21 cellular contexts compared by ENCODE assay signal in genomic region chr14:54048311-54048710, GRCh38.
A peak's percentile ranks its signal among the peaks of the same experiment; 100 is the strongest.
DNase-seq lines count a peak whose midpoint lies in the region; ATAC-seq, FAIRE-seq and TF ChIP-seq lines count a peak whose summit lies in the region.
"Had no signal": no experiment of that assay in that cellular context is flagged by ENCODE, and none has a peak within 500 bp of the region (broad histone marks: within the 10 kb centered on the region; RNA-seq: fewer than 3 reads in every experiment).

No MANE protein-coding gene starts in this region.

- H3K9me3 ChIP-seq in HepG2 (ENCODE audit: low read length) (no peaks in the 10 kb centered on the region), right lobe of liver (no peaks in the 10 kb centered on the region), K562 (replicated peaks; ENCODE audit: control insufficient read depth, insufficient read depth, low read depth, low read length) (no peaks in the 10 kb centered on the region), upper lobe of left lung (no peaks in the 10 kb centered on the region), thyroid gland (no peaks in the 10 kb centered on the region)
- H3K9me3 ChIP-seq: BE2C, SJSA1 had no signal

- intact Hi-C loops in HepG2 (cut with micrococcal nuclease; ENCODE audit: unreplicated experiment) = loop anchor here (1.0 to 5.0 kb wide), 5 partner anchors 60 to 511 kb away; partner anchors contain the start of gene BMP4
- intact Hi-C loops in right lobe of liver (cut with DNase I) = no loop called here
- intact Hi-C loops in K562 (cut with micrococcal nuclease) = no loop called here
- intact Hi-C loops in thyroid gland (cut with DNase I) = no loop called here

- no peaks in the 10 kb centered on the region for H3K9me1 ChIP-seq in K562 (ENCODE audit: control insufficient read depth, insufficient read depth, low read length)

- H2AFZ ChIP-seq in HepG2 (ENCODE audit: low read length) = no peak overlapping the region
- no peak overlapping the region for H2AFZ ChIP-seq in K562 (ENCODE audit: low read depth, low read length)

- peak overlapping the region; percentile 64 for H3K4me2 ChIP-seq in HepG2 (ENCODE audit: low read depth, low read length)
- H3K4me2 ChIP-seq in K562 (ENCODE audit: insufficient read depth, low read length) = no peak overlapping the region

- H4K20me1 ChIP-seq in HepG2 (ENCODE audit: insufficient read depth, low read length) (no peaks in the 10 kb centered on the region), K562 (replicated peaks; ENCODE audit: control insufficient read depth, insufficient read depth, low read length) (no peaks in the 10 kb centered on the region)

- H3K36me3 ChIP-seq in HepG2 (replicated peaks in 1 of 2; ENCODE audit: control insufficient read depth in 1 of 2, insufficient read depth in 2 of 2, low read length in 2 of 2) (no peaks in the 10 kb centered on the region), right lobe of liver (no peaks in the 10 kb centered on the region), K562 (ENCODE audit: control insufficient read depth, insufficient read depth, low read length) (no peaks in the 10 kb centered on the region), upper lobe of left lung (no peaks in the 10 kb centered on the region), thyroid gland (no peaks in the 10 kb centered on the region)
- H3K36me3 ChIP-seq: BE2C, SJSA1 had no signal

- H3K4me3 ChIP-seq in HepG2 (replicated peaks in 1 of 3; ENCODE audit: insufficient read depth in 1 of 3, low read depth in 2 of 3, low read length in 3 of 3) (no peak overlapping the region; a peak in 1 of 6 replicates), right lobe of liver (no peak overlapping the region), K562 (no peak overlapping the region), upper lobe of left lung (no peak overlapping the region), thyroid gland (replicated peaks in 1 of 3) (no peak overlapping the region)
- H3K4me3 ChIP-seq: SJSA1 had no signal

- H3K9ac ChIP-seq in HepG2 (ENCODE audit: insufficient read depth, low read depth, low read length) = peak overlapping the region; percentile 33; the same call in 1 of the 2 replicates
- no peak overlapping the region for H3K9ac ChIP-seq in K562 (ENCODE audit: insufficient read depth in 1 of 2, low read depth in 2 of 2, low read length in 2 of 2)

- peak; percentile 63 for ATAC-seq in HepG2
- ATAC-seq in right lobe of liver = no peak
- no peak for ATAC-seq in K562
- no peak for ATAC-seq in upper lobe of left lung (ENCODE audit: low FRiP score in 2 of 2)
- ATAC-seq in HG02870 (IDR thresholded peaks at IDR 0.05; ENCODE audit: unreplicated experiment) = no peak

- TF ChIP-seq POLR2A in HepG2 (IDR thresholded peaks at IDR 0.05; ENCODE audit: insufficient read depth in 1 of 2, low read depth in 2 of 2, low read length in 2 of 2) (no peak), right lobe of liver (IDR thresholded peaks at IDR 0.05) (no peak), K562 (conservative IDR thresholded peaks at IDR 0.05) (no peak), upper lobe of left lung (IDR thresholded peaks at IDR 0.05) (no peak), thyroid gland (IDR thresholded peaks at IDR 0.05) (no peak)

- FAIRE-seq in HepG2 (lab: Jason Lieb, UNC) (no peak), K562 (lab: Jason Lieb, UNC) (no peak)
- FAIRE-seq: GM12891, H1 had no signal

- H3K27ac ChIP-seq in HepG2 (ENCODE audit: extremely low read length, insufficient read depth, low read length) = peak overlapping the region; percentile 79
- H3K27ac ChIP-seq in right lobe of liver = no peak overlapping the region
- no peak overlapping the region for H3K27ac ChIP-seq in K562 (ENCODE audit: extremely low read depth, low read depth, low read length)
- H3K27ac ChIP-seq in upper lobe of left lung = no peak overlapping the region
- H3K27ac ChIP-seq in thyroid gland = no peak overlapping the region
- H3K27ac ChIP-seq: 22Rv1, SJSA1 had no signal

- in situ Hi-C loops in HepG2 (cut with HindIII; ENCODE audit: extremely low pct_ligation_motif_present, low pct_unique_long_range_greater_than_20kb) = no loop called here
- in situ Hi-C loops in K562 (cut with MboI) = no loop called here

- TF ChIP-seq RAD21 in HepG2 (CRISPR knock-in tag; IDR thresholded peaks at IDR 0.05) (no peak), K562 (CRISPR knock-in tag; conservative IDR thresholded peaks at IDR 0.05 in 1 of 2, IDR thresholded peaks at IDR 0.05 in 1 of 2) (no peak)

- H3K79me2 ChIP-seq in HepG2 (ENCODE audit: insufficient read depth, low read length) (no peaks in the 10 kb centered on the region), K562 (ENCODE audit: control insufficient read depth, insufficient read depth, low read length) (no peaks in the 10 kb centered on the region)

- H3K4me1 ChIP-seq in HepG2 (ENCODE audit: insufficient read depth, low read length) (peaks cover 63% of the 10 kb centered on the region), right lobe of liver (no peaks in the 10 kb centered on the region), K562 (replicated peaks in 1 of 2; ENCODE audit: control insufficient read depth in 2 of 2, insufficient read depth in 2 of 2, low read length in 2 of 2) (no peaks in the 10 kb centered on the region), upper lobe of left lung (peaks cover 0 to 10% (median 3%) of the 10 kb centered on the region in 4 donors), thyroid gland (peaks cover 11 to 15% of the 10 kb centered on the region in 2 donors)
- H3K4me1 ChIP-seq: BE2C, SJSA1 had no signal

- POLR2A ChIA-PET in HepG2 (lab: Yijun Ruan, JAX) = interaction anchor here (0.7 to 2.6 kb wide), 16 partner anchors 59 to 449 kb away, joined by 3 to 26 read pairs (median 4); partner anchors contain the start of gene BMP4
- POLR2A ChIA-PET in K562 (lab: Yijun Ruan, JAX) = no interaction called here

- DNase-seq in HepG2 (ENCODE audit: low spot score) (peak; percentile 15), right lobe of liver (no peak), NOMO-1 treated with dmso at 0.1 percent for 144 hours (lab: John Stamatoyannopoulos, UW; ENCODE audit: unreplicated experiment) (peak; percentile 92), K562 (ENCODE audit: extremely low read depth in 1 of 4, low spot score in 3 of 4) (no peak), upper lobe of left lung (peak; percentile 20 to 36), dedifferentiated amniotic fluid mesenchymal stem cell (ENCODE audit: extremely low spot score) (no peak), thyroid gland (no peak)
- DNase-seq: BE2C; CD8-positive, alpha-beta memory T cell; DMS 273 treated with DMSO at 0.1 percent for 48 hours; GDM1; NCI-H1105; NCI-H1694; NCI-H510A treated with DMSO at 0.1 percent for 48 hours; RPMI8226; SW 1271 had no signal

- BruUV-seq in HepG2 (replicated peaks; lab: Mats Ljungman, UMichigan) (no TSS peak), K562 (replicated peaks; lab: Mats Ljungman, UMichigan) (no TSS peak)

- WGBS in HepG2 (ENCODE audit: low lambda C conversion rate) = 67% methylated on average over 9 of the region's 9 CpGs
- 82% methylated on average over 9 of the region's 9 CpGs for WGBS in right lobe of liver (ENCODE audit: insufficient coverage, low coverage, low lambda C conversion rate, missing lambda C conversion rate)
- WGBS in K562 (ENCODE audit: insufficient coverage, low coverage, missing lambda C conversion rate) = 2% methylated on average over 7 of the region's 9 CpGs
- 84 to 87% methylated on average over 9 of the region's 9 CpGs for WGBS in upper lobe of left lung, 2 donors
- WGBS in thyroid gland, 2 donors = 89 to 99% methylated on average over 9 of the region's 9 CpGs

- H3K27me3 ChIP-seq in HepG2 (ENCODE audit: control insufficient read depth in 1 of 2, insufficient read depth in 2 of 2, low read length in 2 of 2) = no peaks in the 10 kb centered on the region
- H3K27me3 ChIP-seq in right lobe of liver = no peaks in the 10 kb centered on the region
- H3K27me3 ChIP-seq in K562 (ENCODE audit: control insufficient read depth in 2 of 2, insufficient read depth in 2 of 2, low read length in 2 of 2) = no peaks in the 10 kb centered on the region
- no peaks in the 10 kb centered on the region for H3K27me3 ChIP-seq in upper lobe of left lung
- no peaks in the 10 kb centered on the region for H3K27me3 ChIP-seq in thyroid gland
- H3K27me3 ChIP-seq: SJSA1 had no signal

- CTCF ChIA-PET in HepG2 (lab: Yijun Ruan, JAX; ENCODE audit: low intra/inter-chr PET ratio, low total read pairs) (no interaction called here), K562 (lab: Yijun Ruan, JAX; ENCODE audit: low intra/inter-chr PET ratio) (no interaction called here)

- no peak for TF ChIP-seq EP300 in HepG2 (IDR thresholded peaks at IDR 0.05; ENCODE audit: low read depth in 2 of 2, low read length in 2 of 2)
- TF ChIP-seq EP300 in HepG2 (CRISPR knock-in tag; IDR thresholded peaks at IDR 0.05; ENCODE audit: borderline replicate concordance) = no peak
- no peak for TF ChIP-seq EP300 in K562 (IDR thresholded peaks at IDR 0.05; ENCODE audit: low read length)
- TF ChIP-seq EP300 in upper lobe of left lung (IDR thresholded peaks at IDR 0.05) = no peak

- TF ChIP-seq CTCF in HepG2 (CRISPR knock-in tag; IDR thresholded peaks at IDR 0.05) (no peak), right lobe of liver (IDR thresholded peaks at IDR 0.05) (no peak), K562 (IDR thresholded peaks at IDR 0.05 in 2 of 3, conservative IDR thresholded peaks at IDR 0.05 in 1 of 3; ENCODE audit: insufficient read depth in 2 of 3, low read depth in 1 of 3, low read length in 3 of 3) (no peak), upper lobe of left lung (IDR thresholded peaks at IDR 0.05) (no peak), thyroid gland (IDR thresholded peaks at IDR 0.05) (no peak)

TF ChIP-seq in K562, 482 proteins besides CTCF, POLR2A, EP300 and RAD21 (continues in another document):
- TF ChIP-seq SIX5 (IDR thresholded peaks at IDR 0.05; ENCODE audit: borderline replicate concordance in 1 of 2, insufficient read depth in 1 of 2, low read depth in 1 of 2, low read length in 2 of 2) = no peak
- TF ChIP-seq BCL6 (CRISPR knock-in tag; IDR thresholded peaks at IDR 0.05) = no peak
- TF ChIP-seq USF2 (CRISPR knock-in tag; IDR thresholded peaks at IDR 0.05) = peak; percentile 49
- TF ChIP-seq ZC3H11A (IDR thresholded peaks at IDR 0.05; ENCODE audit: low read depth, low read length) = no peak

Comparison
In these comparisons a context has a peak if more than half of its experiments do, and no peak if none do; other contexts are left out.
1. DNase-seq: peak in HepG2 (single experiment), NOMO-1 treated with dmso at 0.1 percent for 144 hours (single experiment) and upper lobe of left lung (2 of 2); none in right lobe of liver (0 of 3), K562 (0 of 4), dedifferentiated amniotic fluid mesenchymal stem cell (single experiment) and thyroid gland (0 of 2).
2. Of the 241 proteins assayed by ChIP-seq in both HepG2 and K562: peak only in HepG2: CHD4, KDM1A, RAD51, TFAP4 and ZBTB33; only in K562: TFE3 and USF2; in both: none; in neither: 234.